ENCODE assay signal across 16 cellular contexts in the genomic region with DNA sequence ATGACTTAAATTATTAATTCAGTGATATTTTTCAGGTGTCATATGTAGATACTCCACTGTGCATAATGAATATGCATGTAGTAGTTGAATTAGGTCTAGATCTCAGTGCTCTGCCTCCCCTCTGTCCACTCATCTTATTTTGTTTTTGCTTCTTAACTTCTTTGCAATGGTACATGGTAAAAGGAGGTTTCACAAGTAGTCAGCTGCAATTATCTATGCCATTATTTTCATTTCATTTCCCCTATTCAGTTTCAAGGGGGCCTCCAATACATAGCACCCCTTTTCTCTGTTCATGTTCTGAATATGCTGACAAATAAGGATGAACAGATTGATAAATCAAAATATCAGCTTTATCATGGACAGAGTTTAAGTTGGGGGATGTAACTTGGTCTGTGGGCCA.
"Had no signal": no experiment of that assay in that cellular context is flagged by ENCODE, and none has a peak within 500 bp of the region (broad histone marks: within the 10 kb centered on the region; RNA-seq: fewer than 3 reads in every experiment).

No MANE protein-coding gene starts in this region.

- H3K4me1 ChIP-seq: body of pancreas, tibial nerve, vagina had no signal

- H3K36me3 ChIP-seq: gastrocnemius medialis, ovary, vagina had no signal

- H3K27ac Mint-ChIP-seq: activated B cell treated with CpG ODN at 0.5 μM for 24 hours; activated CD4-positive, alpha-beta T cell treated with anti-CD3 and anti-CD28 coated beads, Interleukin-2, amount 10 ng/mL, durations not matched to agents 7 days and 5 days; activated naive CD4-positive, alpha-beta T cell treated with anti-CD3 and anti-CD28 coated beads, Interleukin-2, amount 50 U/mL, for 24 hours; stimulated activated effector memory CD8-positive, alpha-beta T cell treated with anti-CD3 and anti-CD28 coated beads, Interleukin-12 subunit alpha, Interleukin-12 subunit beta, amount 100 ng/mL, for 72 hours had no signal

- H3K27ac ChIP-seq: body of pancreas, ovary, skin epidermis, tibial nerve, vagina had no signal

- H3K4me3 ChIP-seq: body of pancreas, ovary, skin epidermis, tibial nerve, vagina had no signal

- H3K4me1 Mint-ChIP-seq: activated CD4-positive, alpha-beta T cell treated with anti-CD3 and anti-CD28 coated beads, Interleukin-2, amount 10 ng/mL, durations not matched to agents 7 days and 5 days; activated naive CD4-positive, alpha-beta T cell treated with anti-CD3 and anti-CD28 coated beads, Interleukin-2, amount 50 U/mL, for 24 hours; stimulated activated effector memory CD8-positive, alpha-beta T cell treated with anti-CD3 and anti-CD28 coated beads, Interleukin-12 subunit alpha, Interleukin-12 subunit beta, amount 100 ng/mL, for 72 hours had no signal

- H3K36me3 Mint-ChIP-seq: activated naive CD4-positive, alpha-beta T cell treated with anti-CD3 and anti-CD28 coated beads, Interleukin-2, amount 50 U/mL, for 24 hours; stimulated activated effector memory CD8-positive, alpha-beta T cell treated with anti-CD3 and anti-CD28 coated beads, Interleukin-12 subunit alpha, Interleukin-12 subunit beta, amount 100 ng/mL, for 72 hours had no signal

- H3K4me3 Mint-ChIP-seq: activated B cell treated with CpG ODN at 0.5 μM for 24 hours; activated CD4-positive, alpha-beta T cell treated with anti-CD3 and anti-CD28 coated beads, Interleukin-2, amount 10 ng/mL, durations not matched to agents 7 days and 5 days; activated naive CD4-positive, alpha-beta T cell treated with anti-CD3 and anti-CD28 coated beads, Interleukin-2, amount 50 U/mL, for 24 hours; nephron progenitor cell; stimulated activated effector memory CD8-positive, alpha-beta T cell treated with anti-CD3 and anti-CD28 coated beads, Interleukin-12 subunit alpha, Interleukin-12 subunit beta, amount 100 ng/mL, for 72 hours had no signal

- H3K27me3 Mint-ChIP-seq: activated B cell treated with CpG ODN at 0.5 μM for 24 hours; activated CD4-positive, alpha-beta T cell treated with anti-CD3 and anti-CD28 coated beads, Interleukin-2, amount 10 ng/mL, durations not matched to agents 7 days and 5 days; activated naive CD4-positive, alpha-beta T cell treated with anti-CD3 and anti-CD28 coated beads, Interleukin-2, amount 50 U/mL, for 24 hours had no signal

- H3K27me3 ChIP-seq: body of pancreas, gastrocnemius medialis, ovary, tibial nerve, vagina had no signal

- H3K9me3 ChIP-seq: ovary, vagina had no signal

- DNase-seq: activated B cell treated with CpG ODN at 0.5 μM for 24 hours; activated CD4-positive, alpha-beta T cell treated with anti-CD3 and anti-CD28 coated beads, Interleukin-2, amount 10 ng/mL, durations not matched to agents 7 days and 5 days; activated T-cell treated with anti-CD3 and anti-CD28 coated beads, Interleukin-2, amount 50 U/mL, for 1 hour; body of pancreas; effector memory CD4-positive, alpha-beta T cell; gastrocnemius medialis; islet precursor cell; mesenchymal stem cell; nephron progenitor cell; ovary had no signal

- ATAC-seq: body of pancreas; left lobe of liver; stimulated activated effector memory CD8-positive, alpha-beta T cell treated with anti-CD3 and anti-CD28 coated beads, Interleukin-12 subunit alpha, Interleukin-12 subunit beta, amount 100 ng/mL, for 72 hours had no signal
